In genomic region chr10:119677904-119678755, GRCh38 we compare ENCODE assay signal across 17 cellular contexts. TPM values are rescaled to one million over a fixed set of nuclear protein-coding genes. Genes with fewer than 3 reads are reported as not detected.
DNase-seq lines count a peak whose midpoint lies in the region; ATAC-seq and TF ChIP-seq lines count a peak whose summit lies in the region.
"Had no signal": no experiment of that assay in that cellular context is flagged by ENCODE, and none has a peak within 500 bp of the region (broad histone marks: within the 10 kb centered on the region; RNA-seq: fewer than 3 reads in every experiment).

No MANE protein-coding gene starts in this region.

- no peaks in the 10 kb centered on the region for H3K27me3 Mint-ChIP-seq in T-helper 17 cell
- H3K27me3 Mint-ChIP-seq: activated CD4-positive, alpha-beta memory T cell treated with anti-CD3 and anti-CD28 coated beads for 36 hours had no signal

- POLR2A ChIA-PET in HEK293 (lab: Yijun Ruan, JAX), result no interaction called here

- DNase-seq in T-helper 17 cell (no peak), foreskin fibroblast (peak; percentile 27 to 50), NOMO-1 treated with dmso at 0.1 percent for 144 hours (lab: John Stamatoyannopoulos, UW; ENCODE audit: unreplicated experiment) (no peak), NCI-H1092 treated with DMSO at 0.1 percent for 48 hours (lab: John Stamatoyannopoulos, UW) (no peak)
- DNase-seq in activated CD8-positive, alpha-beta memory T cell treated with anti-CD3 and anti-CD28 coated beads for 24 hours, result no peak
- DNase-seq: activated CD4-positive, alpha-beta memory T cell treated with anti-CD3 and anti-CD28 coated beads for 36 hours; activated naive CD8-positive, alpha-beta T cell treated with anti-CD3 and anti-CD28 coated beads, Interleukin-2, amount 10 ng/mL, durations not matched to agents 7 days and 5 days; activated T-cell treated with anti-CD3 and anti-CD28 coated beads, Interleukin-2, amount 50 U/mL, for 4 hours; C1 segment of cervical spinal cord; DMS153; effector memory CD4-positive, alpha-beta T cell; NCI-H2081 treated with DMSO at 0.1 percent for 48 hours; NCI-H524 treated with DMSO at 0.1 percent for 48 hours; stimulated activated CD4-positive, alpha-beta T cell treated with anti-CD3 and anti-CD28 coated beads, Interleukin-2, amount 100 ng/mL, for 24 hours had no signal

- peak overlapping the region; percentile 39 for H3K27ac Mint-ChIP-seq in T-helper 17 cell
- H3K27ac Mint-ChIP-seq: activated CD4-positive, alpha-beta memory T cell treated with anti-CD3 and anti-CD28 coated beads for 36 hours; activated naive CD8-positive, alpha-beta T cell treated with anti-CD3 and anti-CD28 coated beads, Interleukin-2, amount 10 ng/mL, durations not matched to agents 7 days and 5 days had no signal

- no peak overlapping the region for H3K27ac ChIP-seq in HEK293 (ENCODE audit: extremely low read depth, low read depth, low read length)
- peak overlapping the region; percentile 62 for H3K27ac ChIP-seq in stomach smooth muscle (ENCODE audit: low read length)
- H3K27ac ChIP-seq: cardiac muscle cell had no signal

- peaks cover 8% of the 10 kb centered on the region for H3K36me3 Mint-ChIP-seq in T-helper 17 cell (ENCODE audit: low read depth)

- H3K4me1 Mint-ChIP-seq in T-helper 17 cell, result peaks cover 17% of the 10 kb centered on the region

- H3K36me3 ChIP-seq in HEK293 (ENCODE audit: control insufficient read depth in 2 of 2, insufficient read depth in 1 of 2, low read length in 2 of 2) (peaks cover 15 to 45% of the 10 kb centered on the region in 2 experiments), stomach smooth muscle (ENCODE audit: control insufficient read depth in 2 of 2, insufficient read depth in 2 of 2, low read length in 2 of 2) (peaks cover 33 to 39% of the 10 kb centered on the region in 2 donors)

- H3K4me1 ChIP-seq in HEK293 (ENCODE audit: control insufficient read depth, insufficient read depth, low read length), result no peaks in the 10 kb centered on the region
- peaks cover 41% of the 10 kb centered on the region for H3K4me1 ChIP-seq in stomach smooth muscle (ENCODE audit: control insufficient read depth, insufficient read depth, low read length)

- H3K9ac ChIP-seq in stomach smooth muscle (ENCODE audit: low read length in 2 of 2), result peak overlapping the region in 1 of 2 donors; percentile 49

- TF ChIP-seq CTCF in HEK293 (tag by site-specific recombination; IDR thresholded peaks at IDR 0.05) (no peak), foreskin fibroblast (IDR thresholded peaks at IDR 0.05; ENCODE audit: low read depth, low read length) (no peak)

- ATAC-seq in T-helper 17 cell, result no peak
- ATAC-seq: activated T-cell treated with anti-CD3 and anti-CD28 coated beads, Interleukin-2, amount 50 U/mL, for 4 hours had no signal

- H3K9me3 ChIP-seq in HEK293 (ENCODE audit: control insufficient read depth, insufficient read depth, low read depth, low read length) (no peaks in the 10 kb centered on the region), T-helper 17 cell (ENCODE audit: control insufficient read depth, low read length, poor library complexity, severe bottlenecking) (no peaks in the 10 kb centered on the region), stomach smooth muscle (ENCODE audit: control insufficient read depth in 2 of 2, low read length in 2 of 2) (no peaks in the 10 kb centered on the region)

- CTCF ChIA-PET in HEK293 (lab: Yijun Ruan, JAX), result interaction anchor here (0.6 kb wide), 1 partner anchor 188 kb away, joined by 3 read pairs; no protein-coding TSS in a partner anchor

- no peak overlapping the region for H3K4me3 Mint-ChIP-seq in T-helper 17 cell
- H3K4me3 Mint-ChIP-seq: activated CD4-positive, alpha-beta memory T cell treated with anti-CD3 and anti-CD28 coated beads for 36 hours; activated naive CD8-positive, alpha-beta T cell treated with anti-CD3 and anti-CD28 coated beads, Interleukin-2, amount 10 ng/mL, durations not matched to agents 7 days and 5 days; activated T-cell treated with anti-CD3 and anti-CD28 coated beads, Interleukin-2, amount 50 U/mL, for 4 hours had no signal

- H3K4me3 ChIP-seq in HEK293 (ENCODE audit: low read depth, low read length) (no peak overlapping the region), foreskin fibroblast (ENCODE audit: low read depth in 1 of 2, low read length in 2 of 2) (no peak overlapping the region), stomach smooth muscle (ENCODE audit: low read length in 2 of 2) (no peak overlapping the region)
- H3K4me3 ChIP-seq: cardiac muscle cell had no signal

- no peaks in the 10 kb centered on the region for H3K27me3 ChIP-seq in stomach smooth muscle (ENCODE audit: control insufficient read depth in 1 of 2, insufficient read depth in 2 of 2, low read length in 2 of 2)
- H3K27me3 ChIP-seq: cardiac muscle cell had no signal

TF ChIP-seq in HEK293, 187 proteins besides CTCF, POLR2A, EP300 and RAD21:
- no peak for TF ChIP-seq ZNF37A (tag by site-specific recombination; IDR thresholded peaks at IDR 0.05)
- TF ChIP-seq ZEB2 (tag by site-specific recombination; IDR thresholded peaks at IDR 0.05), result no peak
- TF ChIP-seq ZNF121 (tag by site-specific recombination; IDR thresholded peaks at IDR 0.05), result peak; percentile 95
- TF ChIP-seq MZF1 (tag by site-specific recombination; IDR thresholded peaks at IDR 0.05; ENCODE audit: borderline replicate concordance), result no peak

RNA-seq across cellular contexts. Expression of gene BAG3, which starts 26.9 kb away (rescaled TPM):
- total RNA-seq in T-helper 17 cell, result 10 to 100 TPM; 52.0 to 52.4 TPM

RNA-seq across cellular contexts. Expression of gene INPP5F, which starts 47.7 kb away (rescaled TPM):
- 10 to 100 TPM; 10.4 to 11.9 TPM for total RNA-seq in T-helper 17 cell

Comparison
In these comparisons a context has a peak if more than half of its experiments do, and no peak if none do; other contexts are left out.
1. DNase-seq: peak in foreskin fibroblast (2 of 2); none in T-helper 17 cell (0 of 3), NOMO-1 treated with dmso at 0.1 percent for 144 hours (single experiment), activated CD8-positive, alpha-beta memory T cell treated with anti-CD3 and anti-CD28 coated beads for 24 hours (single experiment) and NCI-H1092 treated with DMSO at 0.1 percent for 48 hours (single experiment).